ENCODE assay signal across 9 cellular contexts in genomic region chr20:62025832-62026563, GRCh38. TPM values are rescaled to one million over a fixed set of nuclear protein-coding genes. Genes with fewer than 3 reads are reported as not detected.
DNase-seq lines count a peak whose midpoint lies in the region; ATAC-seq, FAIRE-seq and TF ChIP-seq lines count a peak whose summit lies in the region.
"Had no signal": no experiment of that assay in that cellular context is flagged by ENCODE, and none has a peak within 500 bp of the region (broad histone marks: within the 10 kb centered on the region; RNA-seq: fewer than 3 reads in every experiment).

No MANE protein-coding gene starts in this region.

- peaks cover 13% of the 10 kb centered on the region for H3K4me1 Mint-ChIP-seq in activated CD8-positive, alpha-beta memory T cell treated with anti-CD3 and anti-CD28 coated beads, Interleukin-2, amount 10 ng/mL, durations not matched to agents 7 days and 5 days

- no peaks in the 10 kb centered on the region for H3K27me3 ChIP-seq in adrenal gland
- H3K27me3 ChIP-seq in thyroid gland, result no peaks in the 10 kb centered on the region

- ATAC-seq in activated CD8-positive, alpha-beta memory T cell treated with anti-CD3 and anti-CD28 coated beads, Interleukin-2, amount 10 ng/mL, durations not matched to agents 7 days and 5 days, result no peak
- ATAC-seq in GM21576 (IDR thresholded peaks at IDR 0.05; ENCODE audit: unreplicated experiment), result no peak

- no peak for FAIRE-seq in GM19239 (lab: Jason Lieb, UNC)

- TF ChIP-seq CTCF in adrenal gland (IDR thresholded peaks at IDR 0.05), result peak; percentile 37 to 89 (median 74)
- peak in 4 of 6 experiments; percentile 35 to 60 (median 52) for TF ChIP-seq CTCF in thyroid gland (IDR thresholded peaks at IDR 0.05)

- CTCF ChIA-PET in activated CD8-positive, alpha-beta memory T cell treated with anti-CD3 and anti-CD28 coated beads, Interleukin-2, amount 10 ng/mL, durations not matched to agents 7 days and 5 days (lab: Charles Lee), result interaction anchor here (0.9 to 1.4 kb wide), 2 partner anchors 10 to 110 kb away, joined by 3 to 4 read pairs; no protein-coding TSS in a partner anchor

- no peak overlapping the region for H3K4me3 ChIP-seq in adrenal gland
- no peak overlapping the region for H3K4me3 ChIP-seq in thyroid gland (replicated peaks in 1 of 3)

- no peak overlapping the region for H3K27ac Mint-ChIP-seq in activated CD8-positive, alpha-beta memory T cell treated with anti-CD3 and anti-CD28 coated beads, Interleukin-2, amount 10 ng/mL, durations not matched to agents 7 days and 5 days
- H3K27ac Mint-ChIP-seq: T-helper 1 cell treated with Interleukin-12 subunit alpha and Interleukin-12 subunit beta and Interleukin-4 antibody, amounts not matched to agents 30 μg/mL and 1 μg/mL, for 36 hours had no signal

- peak; percentile 11 for DNase-seq in activated CD8-positive, alpha-beta memory T cell treated with anti-CD3 and anti-CD28 coated beads, Interleukin-2, amount 50 U/mL, for 1 hour (ENCODE audit: extremely low read depth)
- no peak for DNase-seq in activated CD8-positive, alpha-beta memory T cell treated with anti-CD3 and anti-CD28 coated beads, Interleukin-2, amount 10 ng/mL, durations not matched to agents 7 days and 5 days
- DNase-seq in adrenal gland (peak in 6 of 7 donors; percentile 64 to 83 (median 71)), kidney glomerular epithelial cell (lab: John Stamatoyannopoulos, UW) (peak; percentile 36), thyroid gland (peak; percentile 48 to 50), GM19239 (ENCODE audit: insufficient read length, low spot score) (no peak), NCI-H1092 (lab: John Stamatoyannopoulos, UW) (no peak)

- H3K36me3 Mint-ChIP-seq in activated CD8-positive, alpha-beta memory T cell treated with anti-CD3 and anti-CD28 coated beads, Interleukin-2, amount 10 ng/mL, durations not matched to agents 7 days and 5 days, result peaks cover 2% of the 10 kb centered on the region

- H3K27ac ChIP-seq in adrenal gland, result peak overlapping the region in 2 of 5 donors; percentile 59 to 65
- H3K27ac ChIP-seq in thyroid gland, result no peak overlapping the region

- no peaks in the 10 kb centered on the region for H3K9me3 Mint-ChIP-seq in activated CD8-positive, alpha-beta memory T cell treated with anti-CD3 and anti-CD28 coated beads, Interleukin-2, amount 10 ng/mL, durations not matched to agents 7 days and 5 days (ENCODE audit: low read depth)
- H3K9me3 Mint-ChIP-seq: T-helper 1 cell treated with Interleukin-12 subunit alpha and Interleukin-12 subunit beta and Interleukin-4 antibody, amounts not matched to agents 30 μg/mL and 1 μg/mL, for 36 hours had no signal

- no peak for TF ChIP-seq POLR2A in adrenal gland (IDR thresholded peaks at IDR 0.05)
- TF ChIP-seq POLR2A in thyroid gland (IDR thresholded peaks at IDR 0.05), result no peak

- WGBS in adrenal gland, 4 donors, result 19 to 26% (median 23%) methylated on average over 22 of the region's 22 CpGs
- 32 to 33% methylated on average over 22 of the region's 22 CpGs for WGBS in thyroid gland, 2 donors

- no peaks in the 10 kb centered on the region for H3K9me3 ChIP-seq in adrenal gland (replicated peaks in 1 of 3)
- H3K9me3 ChIP-seq in thyroid gland, result no peaks in the 10 kb centered on the region

- H3K4me1 ChIP-seq in adrenal gland (replicated peaks in 1 of 2), result peaks cover 9 to 33% of the 10 kb centered on the region in 2 donors
- H3K4me1 ChIP-seq in thyroid gland, result peaks cover 5 to 12% of the 10 kb centered on the region in 2 donors

- H3K36me3 ChIP-seq in adrenal gland (replicated peaks in 1 of 2), result no peaks in the 10 kb centered on the region
- no peaks in the 10 kb centered on the region for H3K36me3 ChIP-seq in thyroid gland

- intact Hi-C loops in adrenal gland (cut with DNase I), result no loop called here
- intact Hi-C loops in thyroid gland (cut with DNase I), result no loop called here

- no peak overlapping the region for H3K4me3 Mint-ChIP-seq in activated CD8-positive, alpha-beta memory T cell treated with anti-CD3 and anti-CD28 coated beads, Interleukin-2, amount 10 ng/mL, durations not matched to agents 7 days and 5 days
- H3K4me3 Mint-ChIP-seq: T-helper 1 cell treated with Interleukin-12 subunit alpha and Interleukin-12 subunit beta and Interleukin-4 antibody, amounts not matched to agents 30 μg/mL and 1 μg/mL, for 36 hours had no signal

- H3K27me3 Mint-ChIP-seq in activated CD8-positive, alpha-beta memory T cell treated with anti-CD3 and anti-CD28 coated beads, Interleukin-2, amount 10 ng/mL, durations not matched to agents 7 days and 5 days, result no peaks in the 10 kb centered on the region

RNA-seq across cellular contexts. Expression of gene TAF4, which starts 39.7 kb away (rescaled TPM):
- total RNA-seq in activated CD8-positive, alpha-beta memory T cell treated with anti-CD3 and anti-CD28 coated beads, Interleukin-2, amount 10 ng/mL, durations not matched to agents 7 days and 5 days, result 10 to 100 TPM; 21.1 to 24.2 TPM
- 10 to 100 TPM in 7 of 8 donors, 1 to 10 TPM in 1; 10.0 to 30.9 (median 15.4) TPM for total RNA-seq in adrenal gland
- 10 to 100 TPM in 2 of 3 donors, 1 to 10 TPM in 1; 5.2 to 12.5 (median 10.9) TPM for polyA plus RNA-seq in adrenal gland
- total RNA-seq in thyroid gland, result 10 to 100 TPM; 13.9 to 22.0 (median 18.6) TPM

Comparison
In these comparisons a context has a peak if more than half of its experiments do, and no peak if none do; other contexts are left out.
1. DNase-seq: peak in activated CD8-positive, alpha-beta memory T cell treated with anti-CD3 and anti-CD28 coated beads, Interleukin-2, amount 50 U/mL, for 1 hour (single experiment), adrenal gland (6 of 7), kidney glomerular epithelial cell (single experiment) and thyroid gland (2 of 2); none in activated CD8-positive, alpha-beta memory T cell treated with anti-CD3 and anti-CD28 coated beads, Interleukin-2, amount 10 ng/mL, durations not matched to agents 7 days and 5 days (single experiment), GM19239 (single experiment) and NCI-H1092 (single experiment).